Comparison of ENCODE assay signal across 1 cellular context in genomic region chr16:30984669-30985400, GRCh38.
TF ChIP-seq lines count a peak whose summit lies in the region.

Gene HSD3B7 (plus strand): TSS chr16:30985207. CDS start chr16:30985659, 452 bp downstream.

TF ChIP-seq in K562, 482 proteins besides CTCF, POLR2A, EP300 and RAD21 (continued from another document and continues in another):
- TF ChIP-seq CTCFL (IDR thresholded peaks at IDR 0.05; ENCODE audit: borderline replicate concordance, insufficient read depth, low read depth, low read length, poor library complexity, severe bottlenecking) (peak; percentile 99), ELF1 (tag; IDR thresholded peaks at IDR 0.05) (peak; percentile 49; the same call in 1 of the 2 replicates), HNRNPL (IDR thresholded peaks at IDR 0.05; ENCODE audit: low read depth, low read length) (peak; percentile 62; the same call in 1 of the 2 replicates), SMARCA4 (IDR thresholded peaks at IDR 0.05) (0 out of 2 replicates have a peak, but pooled peaks have one; percentile 24), SP1 (CRISPR knock-in tag; IDR thresholded peaks at IDR 0.05) (peak; percentile 87), PHF21A (IDR thresholded peaks at IDR 0.05; ENCODE audit: borderline replicate concordance, low read depth) (peak; percentile 29; the same call in 1 of the 2 replicates), CTBP1 (IDR thresholded peaks at IDR 0.05; ENCODE audit: borderline replicate concordance) (peak; percentile 50; the same call in 1 of the 2 replicates), ZKSCAN1 (IDR thresholded peaks at IDR 0.05; ENCODE audit: low read depth, low read length) (0 out of 2 replicates have a peak, but pooled peaks have one; percentile 27), STAG1 (CRISPR knock-in tag; IDR thresholded peaks at IDR 0.05; ENCODE audit: borderline replicate concordance) (peak; percentile 80), TCF3 (CRISPR knock-in tag; IDR thresholded peaks at IDR 0.05) (peak; percentile 34; the same call in 1 of the 2 replicates), KLF13 (tag; IDR thresholded peaks at IDR 0.05; ENCODE audit: borderline replicate concordance, low read depth) (0 out of 2 replicates have a peak, but pooled peaks have one; percentile 35), SRSF9 (IDR thresholded peaks at IDR 0.05; ENCODE audit: borderline replicate concordance, low read depth, low read length) (no peak), ARID2 (IDR thresholded peaks at IDR 0.05) (0 out of 2 replicates have a peak, but pooled peaks have one; percentile 60), SMC3 (conservative IDR thresholded peaks at IDR 0.05; ENCODE audit: insufficient read depth, low read depth, low read length) (peak; percentile 97), MYNN (IDR thresholded peaks at IDR 0.05) (peak; percentile 80; the same call in 1 of the 2 replicates), MYNN (CRISPR knock-in tag; IDR thresholded peaks at IDR 0.05) (no peak), SOX6 (IDR thresholded peaks at IDR 0.05) (0 out of 2 replicates have a peak, but pooled peaks have one; percentile 13), HEY1 (CRISPR knock-in tag; IDR thresholded peaks at IDR 0.05; ENCODE audit: borderline replicate concordance) (no peak), RUNX1 (IDR thresholded peaks at IDR 0.05; ENCODE audit: low read depth) (no peak), KLF16 (IDR thresholded peaks at IDR 0.05) (0 out of 2 replicates have a peak, but pooled peaks have one; percentile 41), RBFOX2 (IDR thresholded peaks at IDR 0.05; ENCODE audit: low read depth, low read length) (peak; percentile 61), ARID1B (IDR thresholded peaks at IDR 0.05) (no peak; the same call in 1 of the 2 replicates), ZNF384 (IDR thresholded peaks at IDR 0.05; ENCODE audit: low read depth, low read length) (peak; percentile 47; the same call in 1 of the 2 replicates), PCBP2 (IDR thresholded peaks at IDR 0.05; ENCODE audit: low read depth, low read length, poor library complexity, severe bottlenecking) (no peak), DLX4 (CRISPR knock-in tag; IDR thresholded peaks at IDR 0.05) (no peak), NCOA1 (IDR thresholded peaks at IDR 0.05; ENCODE audit: low read depth) (0 out of 2 replicates have a peak, but pooled peaks have one; percentile 36), ZNF584 (CRISPR knock-in tag; IDR thresholded peaks at IDR 0.05; ENCODE audit: low read depth) (no peak), MTA3 (IDR thresholded peaks at IDR 0.05; ENCODE audit: borderline replicate concordance) (peak; percentile 51; the same call in 1 of the 2 replicates), RB1 (IDR thresholded peaks at IDR 0.05; ENCODE audit: low read depth) (peak; percentile 92), ESRRA (IDR thresholded peaks at IDR 0.05; ENCODE audit: borderline replicate concordance, low read depth) (peak; percentile 30; the same call in 1 of the 2 replicates), ATF3 (IDR thresholded peaks at IDR 0.05) (no peak), ATF3 (CRISPR knock-in tag; conservative IDR thresholded peaks at IDR 0.05) (no peak), TAF7 (tag; IDR thresholded peaks at IDR 0.05) (peak; percentile 35; the same call in 1 of the 2 replicates), CBX1 (IDR thresholded peaks at IDR 0.05; ENCODE audit: low read depth) (peak; percentile 50; the same call in 1 of the 2 replicates), PHF8 (IDR thresholded peaks at IDR 0.05; ENCODE audit: borderline replicate concordance, low read length) (peak; percentile 63; the same call in 1 of the 2 replicates), SIN3A (IDR thresholded peaks at IDR 0.05; ENCODE audit: borderline replicate concordance in 2 of 2, control insufficient read depth in 1 of 2, low read depth in 2 of 2, low read length in 2 of 2) (0 out of 4 replicates have a peak, but pooled peaks of 1 of the 2 experiments have one; percentile 50), CREM (IDR thresholded peaks at IDR 0.05; ENCODE audit: low read depth) (peak; percentile 62; the same call in 1 of the 2 replicates), MYC (IDR thresholded peaks at IDR 0.05; ENCODE audit: low read depth, low read length) (0 out of 2 replicates have a peak, but pooled peaks have one; percentile 15), MYC (CRISPR knock-in tag; IDR thresholded peaks at IDR 0.05; ENCODE audit: borderline replicate concordance, low read depth) (no peak), STAT5A (IDR thresholded peaks at IDR 0.05; ENCODE audit: borderline replicate concordance, low read length) (peak; percentile 50; the same call in 1 of the 2 replicates), SUPT5H (IDR thresholded peaks at IDR 0.05) (peak; percentile 46), PTRF (tag; IDR thresholded peaks at IDR 0.05) (no peak), ETV1 (tag; conservative IDR thresholded peaks at IDR 0.05; ENCODE audit: low read depth) (peak; percentile 26; the same call in 1 of the 2 replicates), KLF10 (CRISPR knock-in tag; IDR thresholded peaks at IDR 0.05) (peak; percentile 46; the same call in 1 of the 2 replicates), KLF1 (tag; IDR thresholded peaks at IDR 0.05) (0 out of 2 replicates have a peak, but pooled peaks have one; percentile 16), SIN3B (IDR thresholded peaks at IDR 0.05; ENCODE audit: low read depth) (no peak), TOE1 (IDR thresholded peaks at IDR 0.05; ENCODE audit: borderline replicate concordance) (peak; percentile 29; the same call in 1 of the 2 replicates), TOE1 (CRISPR knock-in tag; IDR thresholded peaks at IDR 0.05; ENCODE audit: borderline replicate concordance, low read depth) (no peak), GABPB1 (CRISPR knock-in tag; IDR thresholded peaks at IDR 0.05) (peak; percentile 58)
- TF ChIP-seq, protein P1, sequence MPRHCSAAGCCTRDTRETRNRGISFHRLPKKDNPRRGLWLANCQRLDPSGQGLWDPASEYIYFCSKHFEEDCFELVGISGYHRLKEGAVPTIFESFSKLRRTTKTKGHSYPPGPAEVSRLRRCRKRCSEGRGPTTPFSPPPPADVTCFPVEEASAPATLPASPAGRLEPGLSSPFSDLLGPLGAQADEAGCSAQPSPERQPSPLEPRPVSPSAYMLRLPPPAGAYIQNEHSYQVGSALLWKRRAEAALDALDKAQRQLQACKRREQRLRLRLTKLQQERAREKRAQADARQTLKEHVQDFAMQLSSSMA (CRISPR knock-in tag; IDR thresholded peaks at IDR 0.05): 0 out of 2 replicates have a peak, but pooled peaks have one; percentile 10
- TF ChIP-seq, protein P2, sequence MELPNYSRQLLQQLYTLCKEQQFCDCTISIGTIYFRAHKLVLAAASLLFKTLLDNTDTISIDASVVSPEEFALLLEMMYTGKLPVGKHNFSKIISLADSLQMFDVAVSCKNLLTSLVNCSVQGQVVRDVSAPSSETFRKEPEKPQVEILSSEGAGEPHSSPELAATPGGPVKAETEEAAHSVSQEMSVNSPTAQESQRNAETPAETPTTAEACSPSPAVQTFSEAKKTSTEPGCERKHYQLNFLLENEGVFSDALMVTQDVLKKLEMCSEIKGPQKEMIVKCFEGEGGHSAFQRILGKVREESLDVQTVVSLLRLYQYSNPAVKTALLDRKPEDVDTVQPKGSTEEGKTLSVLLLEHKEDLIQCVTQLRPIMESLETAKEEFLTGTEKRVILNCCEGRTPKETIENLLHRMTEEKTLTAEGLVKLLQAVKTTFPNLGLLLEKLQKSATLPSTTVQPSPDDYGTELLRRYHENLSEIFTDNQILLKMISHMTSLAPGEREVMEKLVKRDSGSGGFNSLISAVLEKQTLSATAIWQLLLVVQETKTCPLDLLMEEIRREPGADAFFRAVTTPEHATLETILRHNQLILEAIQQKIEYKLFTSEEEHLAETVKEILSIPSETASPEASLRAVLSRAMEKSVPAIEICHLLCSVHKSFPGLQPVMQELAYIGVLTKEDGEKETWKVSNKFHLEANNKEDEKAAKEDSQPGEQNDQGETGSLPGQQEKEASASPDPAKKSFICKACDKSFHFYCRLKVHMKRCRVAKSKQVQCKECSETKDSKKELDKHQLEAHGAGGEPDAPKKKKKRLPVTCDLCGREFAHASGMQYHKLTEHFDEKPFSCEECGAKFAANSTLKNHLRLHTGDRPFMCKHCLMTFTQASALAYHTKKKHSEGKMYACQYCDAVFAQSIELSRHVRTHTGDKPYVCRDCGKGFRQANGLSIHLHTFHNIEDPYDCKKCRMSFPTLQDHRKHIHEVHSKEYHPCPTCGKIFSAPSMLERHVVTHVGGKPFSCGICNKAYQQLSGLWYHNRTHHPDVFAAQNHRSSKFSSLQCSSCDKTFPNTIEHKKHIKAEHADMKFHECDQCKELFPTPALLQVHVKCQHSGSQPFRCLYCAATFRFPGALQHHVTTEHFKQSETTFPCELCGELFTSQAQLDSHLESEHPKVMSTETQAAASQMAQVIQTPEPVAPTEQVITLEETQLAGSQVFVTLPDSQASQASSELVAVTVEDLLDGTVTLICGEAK (IDR thresholded peaks at IDR 0.05): no peak
- TF ChIP-seq, protein P2 (CRISPR knock-in tag; IDR thresholded peaks at IDR 0.05): 0 out of 2 replicates have a peak, but pooled peaks have one; percentile 14
- TF ChIP-seq, protein P3, sequence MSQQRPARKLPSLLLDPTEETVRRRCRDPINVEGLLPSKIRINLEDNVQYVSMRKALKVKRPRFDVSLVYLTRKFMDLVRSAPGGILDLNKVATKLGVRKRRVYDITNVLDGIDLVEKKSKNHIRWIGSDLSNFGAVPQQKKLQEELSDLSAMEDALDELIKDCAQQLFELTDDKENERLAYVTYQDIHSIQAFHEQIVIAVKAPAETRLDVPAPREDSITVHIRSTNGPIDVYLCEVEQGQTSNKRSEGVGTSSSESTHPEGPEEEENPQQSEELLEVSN (IDR thresholded peaks at IDR 0.05; ENCODE audit: borderline replicate concordance in 1 of 2, extremely low read depth in 1 of 2, insufficient read depth in 1 of 2, insufficient read length in 1 of 2, low read depth in 1 of 2, low read length in 1 of 2, poor library complexity in 1 of 2, severe bottlenecking in 1 of 2): peak in 1 of 2 experiments; percentile 38
- TF ChIP-seq, protein P4, sequence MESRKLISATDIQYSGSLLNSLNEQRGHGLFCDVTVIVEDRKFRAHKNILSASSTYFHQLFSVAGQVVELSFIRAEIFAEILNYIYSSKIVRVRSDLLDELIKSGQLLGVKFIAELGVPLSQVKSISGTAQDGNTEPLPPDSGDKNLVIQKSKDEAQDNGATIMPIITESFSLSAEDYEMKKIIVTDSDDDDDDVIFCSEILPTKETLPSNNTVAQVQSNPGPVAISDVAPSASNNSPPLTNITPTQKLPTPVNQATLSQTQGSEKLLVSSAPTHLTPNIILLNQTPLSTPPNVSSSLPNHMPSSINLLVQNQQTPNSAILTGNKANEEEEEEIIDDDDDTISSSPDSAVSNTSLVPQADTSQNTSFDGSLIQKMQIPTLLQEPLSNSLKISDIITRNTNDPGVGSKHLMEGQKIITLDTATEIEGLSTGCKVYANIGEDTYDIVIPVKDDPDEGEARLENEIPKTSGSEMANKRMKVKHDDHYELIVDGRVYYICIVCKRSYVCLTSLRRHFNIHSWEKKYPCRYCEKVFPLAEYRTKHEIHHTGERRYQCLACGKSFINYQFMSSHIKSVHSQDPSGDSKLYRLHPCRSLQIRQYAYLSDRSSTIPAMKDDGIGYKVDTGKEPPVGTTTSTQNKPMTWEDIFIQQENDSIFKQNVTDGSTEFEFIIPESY (CRISPR knock-in tag; IDR thresholded peaks at IDR 0.05): 0 out of 2 replicates have a peak, but pooled peaks have one; percentile 30
